ENCODE assay signal across 22 cellular contexts in genomic region chr5:175894251-175894650, GRCh38. TPM values are rescaled to one million over a fixed set of nuclear protein-coding genes. Genes with fewer than 3 reads are reported as not detected.
"Had no signal": no experiment of that assay in that cellular context is flagged by ENCODE, and none has a peak within 500 bp of the region (broad histone marks: within the 10 kb centered on the region; RNA-seq: fewer than 3 reads in every experiment).

No MANE protein-coding gene starts in this region.

- H3K9me3 Mint-ChIP-seq: activated CD4-positive, alpha-beta T cell treated with anti-CD3 and anti-CD28 coated beads, Interleukin-2, amount 10 ng/mL, durations not matched to agents 7 days and 5 days; activated naive CD4-positive, alpha-beta T cell treated with anti-CD3 and anti-CD28 coated beads, Interleukin-2, amount 10 ng/mL, durations not matched to agents 7 days and 5 days; activated naive CD8-positive, alpha-beta T cell treated with anti-CD3 and anti-CD28 coated beads, Interleukin-2, amount 50 U/mL, for 24 hours; activated T-cell treated with anti-CD3 and anti-CD28 coated beads, Interleukin-2, amount 50 U/mL, for 4 hours; mesothelial cell of epicardium had no signal

- H3K4me1 Mint-ChIP-seq: mesothelial cell of epicardium had no signal

- H3K27me3 ChIP-seq: colonic mucosa, pancreas, right lobe of liver, testis, upper lobe of left lung had no signal

- DNase-seq: activated CD4-positive, alpha-beta T cell treated with anti-CD3 and anti-CD28 coated beads, Interleukin-2, amount 10 ng/mL, durations not matched to agents 7 days and 5 days; activated CD8-positive, alpha-beta T cell treated with anti-CD3 and anti-CD28 coated beads, Interleukin-2, amount 10 ng/mL, durations not matched to agents 7 days and 5 days; activated effector memory CD4-positive, alpha-beta T cell treated with Interleukin-2 at 50 U/mL for 16 hours; activated naive CD8-positive, alpha-beta T cell treated with anti-CD3 and anti-CD28 coated beads, Interleukin-2, amount 50 U/mL, for 24 hours; activated T-cell treated with anti-CD3 and anti-CD28 coated beads, Interleukin-2, amount 50 U/mL, for 4 hours; anterior cingulate cortex; colonic mucosa; erythroblast; kidney; pancreas; right lobe of liver; stimulated activated CD4-positive, alpha-beta T cell treated with anti-CD3 and anti-CD28 coated beads, Interleukin-4, amount 100 ng/mL, for 24 hours; T-helper 9 cell; testis; upper lobe of left lung had no signal

- H3K4me1 ChIP-seq: colonic mucosa, pancreas, testis, upper lobe of left lung had no signal

- H3K36me3 ChIP-seq: colonic mucosa, pancreas, right lobe of liver, upper lobe of left lung had no signal

- H3K4me3 Mint-ChIP-seq: activated CD4-positive, alpha-beta T cell treated with anti-CD3 and anti-CD28 coated beads, Interleukin-2, amount 10 ng/mL, durations not matched to agents 7 days and 5 days; activated CD8-positive, alpha-beta T cell treated with anti-CD3 and anti-CD28 coated beads, Interleukin-2, amount 10 ng/mL, durations not matched to agents 7 days and 5 days; activated naive CD4-positive, alpha-beta T cell treated with anti-CD3 and anti-CD28 coated beads, Interleukin-2, amount 10 ng/mL, durations not matched to agents 7 days and 5 days; activated naive CD8-positive, alpha-beta T cell treated with anti-CD3 and anti-CD28 coated beads, Interleukin-2, amount 50 U/mL, for 24 hours; activated T-cell treated with anti-CD3 and anti-CD28 coated beads, Interleukin-2, amount 50 U/mL, for 4 hours; brain; mesothelial cell of epicardium; stimulated activated memory B cell treated with anti-CD40 and anti-IgM and Interleukin-4, amounts not matched to agents 10 μg/mL and 1 μg/mL and 100 μg/mL, for 72 hours had no signal

- H3K27ac Mint-ChIP-seq: activated CD4-positive, alpha-beta T cell treated with anti-CD3 and anti-CD28 coated beads, Interleukin-2, amount 10 ng/mL, durations not matched to agents 7 days and 5 days; activated naive CD4-positive, alpha-beta T cell treated with anti-CD3 and anti-CD28 coated beads, Interleukin-2, amount 10 ng/mL, durations not matched to agents 7 days and 5 days; activated naive CD8-positive, alpha-beta T cell treated with anti-CD3 and anti-CD28 coated beads, Interleukin-2, amount 50 U/mL, for 24 hours; mesothelial cell of epicardium had no signal

- H3K27ac ChIP-seq: colonic mucosa, pancreas, right lobe of liver, testis, upper lobe of left lung had no signal

- H3K9me3 ChIP-seq: colonic mucosa, pancreas, right lobe of liver, testis, upper lobe of left lung had no signal

- H3K36me3 Mint-ChIP-seq: activated naive CD4-positive, alpha-beta T cell treated with anti-CD3 and anti-CD28 coated beads, Interleukin-2, amount 10 ng/mL, durations not matched to agents 7 days and 5 days; brain; mesothelial cell of epicardium; stimulated activated memory B cell treated with anti-CD40 and anti-IgM and Interleukin-4, amounts not matched to agents 10 μg/mL and 1 μg/mL and 100 μg/mL, for 72 hours had no signal

- H3K4me3 ChIP-seq: colonic mucosa, lung, pancreas, right lobe of liver, testis, upper lobe of left lung had no signal

RNA-seq across cellular contexts. Expression of gene CPLX2, which starts 22.9 kb away (rescaled TPM):
- total RNA-seq: activated CD4-positive, alpha-beta T cell treated with anti-CD3 and anti-CD28 coated beads, Interleukin-2, amount 10 ng/mL, durations not matched to agents 7 days and 5 days; activated CD8-positive, alpha-beta T cell treated with anti-CD3 and anti-CD28 coated beads, Interleukin-2, amount 10 ng/mL, durations not matched to agents 7 days and 5 days; kidney; left lobe of liver; mesothelial cell of epicardium; pulmonary artery endothelial cell had no signal
